ENCODE assay signal across 17 cellular contexts in genomic region chr1:23625459-23625858, GRCh38.
A peak's percentile ranks its signal among the peaks of the same experiment; 100 is the strongest.
DNase-seq lines count a peak whose midpoint lies in the region; ATAC-seq and TF ChIP-seq lines count a peak whose summit lies in the region.
"Had no signal": no experiment of that assay in that cellular context is flagged by ENCODE, and none has a peak within 500 bp of the region (broad histone marks: within the 10 kb centered on the region; RNA-seq: fewer than 3 reads in every experiment).

No MANE protein-coding gene starts in this region.

- H3K4me1 Mint-ChIP-seq in T-helper 1 cell treated with Interleukin-12 subunit alpha and Interleukin-12 subunit beta and Interleukin-4 antibody, amounts not matched to agents 30 μg/mL and 1 μg/mL, for 36 hours (ENCODE audit: low read depth) = peaks cover 38% of the 10 kb centered on the region
- H3K4me1 Mint-ChIP-seq in activated naive CD8-positive, alpha-beta T cell (ENCODE audit: low read depth) = peaks cover 79% of the 10 kb centered on the region
- peaks cover 76% of the 10 kb centered on the region for H3K4me1 Mint-ChIP-seq in stimulated activated memory B cell treated with anti-CD40 and anti-IgM and Interleukin-4, amounts not matched to agents 10 μg/mL and 1 μg/mL and 100 μg/mL, for 72 hours

- peak; percentile 53 for ATAC-seq in stimulated activated memory B cell treated with anti-CD40 and anti-IgM and Interleukin-4, amounts not matched to agents 10 μg/mL and 1 μg/mL and 100 μg/mL, for 72 hours
- ATAC-seq: SK-N-SH treated with all-trans-retinoic acid at 6 μM for 48 hours had no signal

- H3K9me3 Mint-ChIP-seq in T-helper 1 cell treated with Interleukin-12 subunit alpha and Interleukin-12 subunit beta and Interleukin-4 antibody, amounts not matched to agents 30 μg/mL and 1 μg/mL, for 36 hours = peaks cover 3% of the 10 kb centered on the region
- H3K9me3 Mint-ChIP-seq in activated naive CD8-positive, alpha-beta T cell (ENCODE audit: low read depth) = peaks cover 4% of the 10 kb centered on the region
- H3K9me3 Mint-ChIP-seq in stimulated activated memory B cell treated with anti-CD40 and anti-IgM and Interleukin-4, amounts not matched to agents 10 μg/mL and 1 μg/mL and 100 μg/mL, for 72 hours = peaks cover 13% of the 10 kb centered on the region

- no peak for DNase-seq in T-helper 1 cell
- DNase-seq in GM13977 (ENCODE audit: low spot score) = peak; percentile 67
- no peak for DNase-seq in NCI-H226
- DNase-seq in germinal center (ENCODE audit: low spot score) = no peak
- DNase-seq in activated naive CD4-positive, alpha-beta T cell treated with Interleukin-2 at 50 U/mL for 16 hours = no peak
- DNase-seq: COR-L47, Kasumi-1, NCI-H1105 treated with DMSO at 0.1 percent for 48 hours, NCI-H187, NCI-H446, NCI-H748 treated with DMSO at 0.1 percent for 48 hours, Peyer's patch, SHP77 had no signal

- peak overlapping the region; percentile 50 for H3K27ac Mint-ChIP-seq in T-helper 1 cell treated with Interleukin-12 subunit alpha and Interleukin-12 subunit beta and Interleukin-4 antibody, amounts not matched to agents 30 μg/mL and 1 μg/mL, for 36 hours
- H3K27ac Mint-ChIP-seq in activated naive CD8-positive, alpha-beta T cell = peak overlapping the region; percentile 78
- H3K27ac Mint-ChIP-seq in stimulated activated memory B cell treated with anti-CD40 and anti-IgM and Interleukin-4, amounts not matched to agents 10 μg/mL and 1 μg/mL and 100 μg/mL, for 72 hours = peak overlapping the region; percentile 89

- H3K36me3 Mint-ChIP-seq in T-helper 1 cell treated with Interleukin-12 subunit alpha and Interleukin-12 subunit beta and Interleukin-4 antibody, amounts not matched to agents 30 μg/mL and 1 μg/mL, for 36 hours (ENCODE audit: low read depth) = peaks cover 9% of the 10 kb centered on the region
- H3K36me3 Mint-ChIP-seq in activated naive CD8-positive, alpha-beta T cell = peaks cover 9% of the 10 kb centered on the region
- H3K36me3 Mint-ChIP-seq in stimulated activated memory B cell treated with anti-CD40 and anti-IgM and Interleukin-4, amounts not matched to agents 10 μg/mL and 1 μg/mL and 100 μg/mL, for 72 hours = peaks cover 14% of the 10 kb centered on the region

- peaks cover 5% of the 10 kb centered on the region for H3K27me3 Mint-ChIP-seq in T-helper 1 cell treated with Interleukin-12 subunit alpha and Interleukin-12 subunit beta and Interleukin-4 antibody, amounts not matched to agents 30 μg/mL and 1 μg/mL, for 36 hours (ENCODE audit: low read depth)
- H3K27me3 Mint-ChIP-seq in activated naive CD8-positive, alpha-beta T cell = no peaks in the 10 kb centered on the region
- H3K27me3 Mint-ChIP-seq in stimulated activated memory B cell treated with anti-CD40 and anti-IgM and Interleukin-4, amounts not matched to agents 10 μg/mL and 1 μg/mL and 100 μg/mL, for 72 hours = no peaks in the 10 kb centered on the region

- in situ Hi-C loops in GM13977 (cut with MboI; ENCODE audit: low pct_unique_long_range_greater_than_20kb, low sequenced_read_pairs, unreplicated experiment) = no loop called here

- TF ChIP-seq CTCF in GM13977 (IDR thresholded peaks at IDR 0.05; ENCODE audit: extremely low read depth, insufficient read depth, missing control alignments) = no peak

- no peak overlapping the region for H3K4me3 Mint-ChIP-seq in T-helper 1 cell treated with Interleukin-12 subunit alpha and Interleukin-12 subunit beta and Interleukin-4 antibody, amounts not matched to agents 30 μg/mL and 1 μg/mL, for 36 hours
- peak overlapping the region; percentile 33 for H3K4me3 Mint-ChIP-seq in activated naive CD8-positive, alpha-beta T cell
- H3K4me3 Mint-ChIP-seq in stimulated activated memory B cell treated with anti-CD40 and anti-IgM and Interleukin-4, amounts not matched to agents 10 μg/mL and 1 μg/mL and 100 μg/mL, for 72 hours = peak overlapping the region; percentile 16
